Comparison of ENCODE assay signal across 21 cellular contexts in genomic region chr7:11315687-11316258, GRCh38.
DNase-seq lines count a peak whose midpoint lies in the region; ATAC-seq and TF ChIP-seq lines count a peak whose summit lies in the region.
"Had no signal": no experiment of that assay in that cellular context is flagged by ENCODE, and none has a peak within 500 bp of the region (broad histone marks: within the 10 kb centered on the region; RNA-seq: fewer than 3 reads in every experiment).

No MANE protein-coding gene starts in this region.

- H4K20me1 ChIP-seq in DOHH2 (ENCODE audit: control insufficient read depth, insufficient read depth, low read depth, low read length) = no peaks in the 10 kb centered on the region

- no peaks in the 10 kb centered on the region for H3K36me3 ChIP-seq in DOHH2 (ENCODE audit: control insufficient read depth, low read length)
- H3K36me3 ChIP-seq: brain microvascular endothelial cell, gastrocnemius medialis, SJSA1, thoracic aorta had no signal

- H3K4me1 ChIP-seq in DOHH2 (ENCODE audit: control insufficient read depth, low read length) = peaks cover 88% of the 10 kb centered on the region
- H3K4me1 ChIP-seq: gastrocnemius medialis, SJSA1 had no signal

- peaks cover 8% of the 10 kb centered on the region for H3F3A ChIP-seq in DOHH2 (ENCODE audit: control insufficient read depth, insufficient read depth)

- peaks cover 4% of the 10 kb centered on the region; the same call in 1 of the 2 replicates for H3K9me3 ChIP-seq in DOHH2 (ENCODE audit: control insufficient read depth, insufficient read depth, low read length)
- H3K9me3 ChIP-seq: gastrocnemius medialis, mucosa of descending colon, SJSA1, thoracic aorta had no signal

- DNase-seq in SW 1271 (lab: John Stamatoyannopoulos, UW) = no peak
- no peak for DNase-seq in stimulated activated CD4-positive, alpha-beta T cell treated with anti-CD3 and anti-CD28 coated beads, Interleukin-2, amount 100 ng/mL, for 24 hours
- DNase-seq in cerebellar nuclear complex (lab: John Stamatoyannopoulos, UW) = no peak
- DNase-seq: 8988T; activated naive CD4-positive, alpha-beta T cell treated with Interleukin-2 at 50 U/mL for 16 hours; brain microvascular endothelial cell; CD8-positive, alpha-beta T cell; effector memory CD8-positive, alpha-beta T cell; gastrocnemius medialis; kidney; mucosa of descending colon; NCI-H1694; NCI-H82 had no signal

- peak overlapping the region; percentile 41 for H3K4me3 ChIP-seq in DOHH2 (ENCODE audit: low read length)
- H3K4me3 ChIP-seq: gastrocnemius medialis, K562, mucosa of descending colon, SJSA1, thoracic aorta had no signal

- no peaks in the 10 kb centered on the region for H3K9me2 ChIP-seq in DOHH2 (replicated peaks; ENCODE audit: control insufficient read depth, low read length)

- TF ChIP-seq CTCF in DOHH2 (IDR thresholded peaks at IDR 0.05; ENCODE audit: low read depth, low read length, poor library complexity, severe bottlenecking) = no peak

- peak overlapping the region; percentile 67 for H3K27ac ChIP-seq in DOHH2 (ENCODE audit: low read depth, low read length)
- H3K27ac ChIP-seq: brain microvascular endothelial cell, gastrocnemius medialis, SJSA1, thoracic aorta had no signal

- peak overlapping the region; percentile 52 for H3K4me2 ChIP-seq in DOHH2 (ENCODE audit: low read length)

- no peaks in the 10 kb centered on the region for H3K27me3 ChIP-seq in DOHH2 (ENCODE audit: control insufficient read depth, low read length)
- H3K27me3 ChIP-seq: brain microvascular endothelial cell, gastrocnemius medialis, SJSA1 had no signal

- H3K79me2 ChIP-seq in DOHH2 (ENCODE audit: control insufficient read depth, low read length) = no peaks in the 10 kb centered on the region

- peak; percentile 65 for ATAC-seq in GM19043 (IDR thresholded peaks at IDR 0.05; ENCODE audit: low read depth, unreplicated experiment)
- ATAC-seq in HG02610 (IDR thresholded peaks at IDR 0.05; ENCODE audit: unreplicated experiment) = peak; percentile 83
- ATAC-seq in HG03469 (IDR thresholded peaks at IDR 0.05; ENCODE audit: unreplicated experiment) = peak; percentile 60
- no peak for ATAC-seq in esophagus mucosa
- ATAC-seq: CD8-positive, alpha-beta T cell; effector memory CD8-positive, alpha-beta T cell; gastrocnemius medialis; K562; mucosa of descending colon had no signal
